In genomic region chr14:63209160-63209559, GRCh38 we compare ENCODE assay signal across 17 cellular contexts. TPM values are rescaled to one million over a fixed set of nuclear protein-coding genes. Genes with fewer than 3 reads are reported as not detected.
A peak's percentile ranks its signal among the peaks of the same experiment; 100 is the strongest.
DNase-seq lines count a peak whose midpoint lies in the region; FAIRE-seq and TF ChIP-seq lines count a peak whose summit lies in the region.
"Had no signal": no experiment of that assay in that cellular context is flagged by ENCODE, and none has a peak within 500 bp of the region (broad histone marks: within the 10 kb centered on the region; RNA-seq: fewer than 3 reads in every experiment).

No MANE protein-coding gene starts in this region.

- H3K4me1 Mint-ChIP-seq in CD4-positive, alpha-beta memory T cell, result no peaks in the 10 kb centered on the region

- DNase-seq in EH (ENCODE audit: low read depth) (peak; percentile 46), M059J (ENCODE audit: low read depth) (peak; percentile 25), endothelial cell of umbilical vein (ENCODE audit: low read depth, low spot score) (no peak), GOT3 (lab: John Stamatoyannopoulos, UW) (no peak), NCI-H2171 (lab: John Stamatoyannopoulos, UW) (no peak), left ventricle myocardium inferior (no peak)
- no peak for DNase-seq in CD4-positive, alpha-beta memory T cell
- DNase-seq: BE2C; CD8-positive, alpha-beta T cell; COR-L47; GDM1; H9 had no signal

- H3K27me3 ChIP-seq in endothelial cell of umbilical vein (ENCODE audit: control insufficient read depth in 2 of 2, insufficient read depth in 2 of 2, low read length in 2 of 2) (no peaks in the 10 kb centered on the region), left ventricle myocardium inferior (ENCODE audit: low read depth) (no peaks in the 10 kb centered on the region)
- H3K27me3 ChIP-seq in CD4-positive, alpha-beta memory T cell (ENCODE audit: insufficient read depth, low read length), result no peaks in the 10 kb centered on the region

- H3K4me3 ChIP-seq in endothelial cell of umbilical vein (replicated peaks in 1 of 3; ENCODE audit: insufficient read depth in 1 of 3, low read depth in 1 of 3, low read length in 3 of 3) (peak overlapping the region in 1 of 3 experiments; percentile 18), left ventricle myocardium inferior (no peak overlapping the region)
- no peak overlapping the region for H3K4me3 ChIP-seq in CD4-positive, alpha-beta memory T cell (ENCODE audit: low read length in 2 of 2)
- H3K4me3 ChIP-seq: A549, GM23338 had no signal

- no peaks in the 10 kb centered on the region for H3K36me3 Mint-ChIP-seq in CD4-positive, alpha-beta memory T cell
- H3K36me3 Mint-ChIP-seq: CD8-positive, alpha-beta T cell had no signal

- H3K27ac Mint-ChIP-seq in CD4-positive, alpha-beta memory T cell, result no peak overlapping the region
- H3K27ac Mint-ChIP-seq: CD8-positive, alpha-beta T cell; GM23338; H9 had no signal

- H3K36me3 ChIP-seq in endothelial cell of umbilical vein (ENCODE audit: control insufficient read depth in 2 of 2, extremely low read depth in 1 of 2, insufficient read depth in 2 of 2, low read length in 2 of 2) (peaks cover 8 to 22% of the 10 kb centered on the region in 2 experiments), left ventricle myocardium inferior (peaks cover 8% of the 10 kb centered on the region)
- H3K36me3 ChIP-seq in CD4-positive, alpha-beta memory T cell (ENCODE audit: insufficient read depth, low read length), result no peaks in the 10 kb centered on the region
- H3K36me3 ChIP-seq: BE2C had no signal

- H3K4me3 Mint-ChIP-seq in CD4-positive, alpha-beta memory T cell, result no peak overlapping the region
- H3K4me3 Mint-ChIP-seq: CD8-positive, alpha-beta T cell; GM23338; H9 had no signal

- CTCF ChIA-PET in endothelial cell of umbilical vein (lab: Charles Lee), result interaction anchor here (1.2 to 6.4 kb wide), 4 partner anchors 26 to 35 kb away, joined by 3 to 47 read pairs (median 6); no protein-coding TSS in a partner anchor
- CTCF ChIA-PET in CD4-positive, alpha-beta memory T cell (lab: Charles Lee; ENCODE audit: partially characterized antibody), result no interaction called here

- H2AFZ ChIP-seq in endothelial cell of umbilical vein (ENCODE audit: low read depth, low read length), result no peak overlapping the region
- H2AFZ ChIP-seq: GM23338 had no signal

- intact Hi-C loops in endothelial cell of umbilical vein (cut with micrococcal nuclease) (no loop called here), left ventricle myocardium inferior (cut with micrococcal nuclease) (no loop called here)
- intact Hi-C loops in CD4-positive, alpha-beta memory T cell (cut with micrococcal nuclease), result no loop called here

- no peaks in the 10 kb centered on the region for H3K9me3 ChIP-seq in endothelial cell of umbilical vein (replicated peaks; ENCODE audit: control insufficient read depth, insufficient read depth, low read length)
- H3K9me3 ChIP-seq in left ventricle myocardium inferior (replicated peaks), result no peaks in the 10 kb centered on the region
- H3K9me3 ChIP-seq in CD4-positive, alpha-beta memory T cell (ENCODE audit: control insufficient read depth in 1 of 2, low read length in 2 of 2), result no peaks in the 10 kb centered on the region
- H3K9me3 ChIP-seq: A549, BE2C had no signal

- no peak for FAIRE-seq in endothelial cell of umbilical vein (lab: Jason Lieb, UNC)
- FAIRE-seq: A549, D721Med, GM12892 had no signal

- POLR2A ChIA-PET in endothelial cell of umbilical vein (lab: Charles Lee), result interaction anchor here (0.6 kb wide), 1 partner anchor 35 kb away, joined by 3 read pairs; no protein-coding TSS in a partner anchor
- POLR2A ChIA-PET in CD4-positive, alpha-beta memory T cell (lab: Charles Lee; ENCODE audit: partially characterized antibody), result no interaction called here

- peaks cover 0 to 4% (median 0%) of the 10 kb centered on the region in 8 donors for H3K9me3 Mint-ChIP-seq in CD4-positive, alpha-beta memory T cell
- H3K9me3 Mint-ChIP-seq: CD8-positive, alpha-beta T cell; GM23338; H9 had no signal

- dilution Hi-C loops in endothelial cell of umbilical vein (cut with MboI; ENCODE audit: extremely low pct_ligation_motif_present, low sequenced_read_pairs), result no loop called here

- peaks cover 68% of the 10 kb centered on the region for H3K4me1 ChIP-seq in endothelial cell of umbilical vein (ENCODE audit: control insufficient read depth, extremely low read depth, insufficient read depth, low read length)
- H3K4me1 ChIP-seq in left ventricle myocardium inferior, result peaks cover 59% of the 10 kb centered on the region
- no peaks in the 10 kb centered on the region for H3K4me1 ChIP-seq in CD4-positive, alpha-beta memory T cell (ENCODE audit: insufficient read depth, low read length)
- H3K4me1 ChIP-seq: A549, BE2C had no signal

- H3K79me2 ChIP-seq in endothelial cell of umbilical vein (ENCODE audit: control insufficient read depth, insufficient read depth, low read length), result peaks cover 95% of the 10 kb centered on the region

- no TSS peak for BruUV-seq in endothelial cell of umbilical vein (replicated peaks; lab: Mats Ljungman, UMichigan)

- TF ChIP-seq CTCF in endothelial cell of umbilical vein (IDR thresholded peaks at IDR 0.05; ENCODE audit: extremely low read depth in 1 of 2, insufficient read depth in 1 of 2, low read depth in 1 of 2, low read length in 2 of 2) (no peak), left ventricle myocardium inferior (IDR thresholded peaks at IDR 0.05; ENCODE audit: borderline replicate concordance) (no peak)

- H3K27me3 Mint-ChIP-seq in CD4-positive, alpha-beta memory T cell, result peaks cover 4% of the 10 kb centered on the region in 2 donors

- H4K20me1 ChIP-seq in endothelial cell of umbilical vein (replicated peaks; ENCODE audit: control insufficient read depth, extremely low read depth, insufficient read depth, low read length), result no peaks in the 10 kb centered on the region

- no peak for TF ChIP-seq POLR2A in endothelial cell of umbilical vein (IDR thresholded peaks at IDR 0.05; ENCODE audit: low read depth, low read length)

- H3K27ac ChIP-seq in endothelial cell of umbilical vein (ENCODE audit: insufficient read depth, low read depth, low read length) (no peak overlapping the region), left ventricle myocardium inferior (replicated peaks) (no peak overlapping the region)
- no peak overlapping the region for H3K27ac ChIP-seq in CD4-positive, alpha-beta memory T cell (ENCODE audit: low read depth, low read length)
- H3K27ac ChIP-seq: A549, C4-2B had no signal

- no peaks in the 10 kb centered on the region for H3K9me1 ChIP-seq in endothelial cell of umbilical vein (replicated peaks; ENCODE audit: control insufficient read depth, extremely low read depth, insufficient read depth, low read length)

- no peak overlapping the region for H3K9ac ChIP-seq in endothelial cell of umbilical vein (replicated peaks; ENCODE audit: extremely low read depth, insufficient read depth, low read length)

- peak overlapping the region; percentile 99 for H3K4me2 ChIP-seq in endothelial cell of umbilical vein (ENCODE audit: insufficient read depth, low read length)
- H3K4me2 ChIP-seq: A549, GM23338 had no signal

TF ChIP-seq in endothelial cell of umbilical vein, 7 proteins besides CTCF, POLR2A, EP300 and RAD21:
- TF ChIP-seq FOS (IDR thresholded peaks at IDR 0.05; ENCODE audit: borderline replicate concordance, insufficient read depth, low read length), result peak; percentile 9
- peak; percentile 91 for TF ChIP-seq GATA2 (IDR thresholded peaks at IDR 0.05; ENCODE audit: insufficient read depth, insufficient read length, low read depth, low read length)
- no peak for TF ChIP-seq MAX (IDR thresholded peaks at IDR 0.05; ENCODE audit: insufficient read depth, insufficient read length)
- no peak for TF ChIP-seq MYC (IDR thresholded peaks at IDR 0.05; ENCODE audit: low read depth, low read length)
TF ChIP-seq in endothelial cell of umbilical vein: peak in this region for 2.

RNA-seq across cellular contexts. Expression of gene RHOJ, which starts 4.9 kb away (rescaled TPM):
- 1.6 and 1.8 TPM in 2 replicates for total RNA-seq in M059J (2014; rRNA removed; shearing (Covaris generic))
- 177 and 191 TPM in 2 replicates for total RNA-seq in endothelial cell of umbilical vein
- polyA plus RNA-seq in endothelial cell of umbilical vein, result 485 and 486 TPM in 2 replicates
- polyA plus RNA-seq in endothelial cell of umbilical vein (2011; cell fraction: cytosol; rRNA removed), result 449 and 481 TPM in 2 replicates
- 868 and 1,006 TPM in 2 replicates for polyA plus RNA-seq in endothelial cell of umbilical vein (2011; cell fraction: nucleus; rRNA removed)
- polyA plus RNA-seq in endothelial cell of umbilical vein (2012), result 280 and 281 TPM in 2 replicates
- polyA minus RNA-seq in endothelial cell of umbilical vein, result 1,842 and 2,031 TPM in 2 replicates
- polyA minus RNA-seq in endothelial cell of umbilical vein (2011; cell fraction: cytosol; rRNA and poly(A)+ RNA removed), result not detected
- polyA minus RNA-seq in endothelial cell of umbilical vein (2011; cell fraction: nucleus; rRNA and poly(A)+ RNA removed), result 1,100 and 1,279 TPM in 2 replicates
- 14.6 TPM for total RNA-seq in left ventricle myocardium inferior
- not detected for total RNA-seq in CD4-positive, alpha-beta memory T cell
- not detected for polyA plus RNA-seq in CD4-positive, alpha-beta memory T cell
- total RNA-seq: CD8-positive, alpha-beta T cell; H9 had no signal
- polyA plus RNA-seq: A549, GM23338 had no signal

Comparison
In these comparisons a context has a peak if more than half of its experiments do, and no peak if none do; other contexts are left out.
1. DNase-seq: peak in EH (single experiment) and M059J (single experiment); none in endothelial cell of umbilical vein (single experiment), GOT3 (single experiment), NCI-H2171 (single experiment), left ventricle myocardium inferior (single experiment) and CD4-positive, alpha-beta memory T cell (0 of 5).
2. RNA of gene RHOJ, which starts 4.9 kb away (total RNA-seq): 177 to 191 TPM in endothelial cell of umbilical vein; 14.6 TPM in left ventricle myocardium inferior (single experiment), 1.6 to 1.8 TPM in M059J and not detected in CD4-positive, alpha-beta memory T cell; every median in the first group is over 10 times any median in the second.